34 cellular contexts compared by ENCODE assay signal in genomic region chr4:52614241-52614640, GRCh38.
"Had no signal": no experiment of that assay in that cellular context is flagged by ENCODE, and none has a peak within 500 bp of the region (broad histone marks: within the 10 kb centered on the region; RNA-seq: fewer than 3 reads in every experiment).

No MANE protein-coding gene starts in this region.

- H3K9ac ChIP-seq: KMS-11 had no signal

- H3K27ac ChIP-seq: KMS-11 had no signal

- DNase-seq: Karpas-422, Kasumi-1, MG63, MM.1S, MV-4-11, NCI-H1048, NCI-H1092, NCI-H1092 treated with DMSO at 0.1 percent for 48 hours, NCI-H1105, NCI-H1105 treated with DMSO at 0.1 percent for 48 hours, NCI-H1417, NCI-H1417 treated with DMSO at 0.1 percent for 48 hours, NCI-H1436, NCI-H1436 treated with DMSO at 0.1 percent for 48 hours, NCI-H146, NCI-H1694, NCI-H1694 treated with DMSO at 0.1 percent for 48 hours, NCI-H187, NCI-H187 treated with DMSO at 0.1 percent for 48 hours, NCI-H1930, NCI-H2029, NCI-H2029 treated with DMSO at 0.1 percent for 48 hours, NCI-H2081, NCI-H2081 treated with DMSO at 0.1 percent for 48 hours, NCI-H2107, NCI-H2171, NCI-H2171 treated with DMSO at 0.1 percent for 48 hours, NCI-H2227 treated with DMSO at 0.1 percent for 48 hours, NCI-H226, NCI-H345, NCI-H446, NCI-H446 treated with DMSO at 0.1 percent for 48 hours, NCI-H510A had no signal

- H3K4me2 ChIP-seq: KMS-11 had no signal

- H3K27me3 ChIP-seq: MG63 had no signal

- H3K4me3 ChIP-seq: MG63 had no signal
